In genomic region chr17:14107889-14108288, GRCh38 we compare ENCODE assay signal across 23 cellular contexts.
"Had no signal": no experiment of that assay in that cellular context is flagged by ENCODE, and none has a peak within 500 bp of the region (broad histone marks: within the 10 kb centered on the region; RNA-seq: fewer than 3 reads in every experiment).

No MANE protein-coding gene starts in this region.

- DNase-seq: activated CD4-positive, CD25-positive, alpha-beta regulatory T cell; activated CD8-positive, alpha-beta memory T cell treated with anti-CD3 and anti-CD28 coated beads for 24 hours; activated CD8-positive, alpha-beta memory T cell treated with anti-CD3 and anti-CD28 coated beads, Interleukin-2, amount 50 U/mL, for 4 hours; activated naive CD4-positive, alpha-beta T cell; central memory CD4-positive, alpha-beta T cell; effector memory CD4-positive, alpha-beta T cell; left lung; naive B cell; nucleus accumbens; sigmoid colon; stimulated activated CD4-positive, alpha-beta T cell treated with anti-CD3 and anti-CD28 coated beads, Interleukin-2, amount 100 ng/mL, for 48 hours; stimulated activated CD8-positive, alpha-beta memory T cell treated with anti-CD3 and anti-CD28 coated beads, Interleukin-4, amount 100 ng/mL, for 48 hours; stimulated activated naive CD4-positive, alpha-beta T cell treated with Interleukin-2 at 50 U/mL for 16 hours; substantia nigra; T1000; thyroid gland had no signal

- H3K27me3 ChIP-seq: adrenal gland, foreskin keratinocyte, left lung, sigmoid colon, thyroid gland had no signal

- FAIRE-seq: astrocyte, colon had no signal

- H3K36me3 ChIP-seq: adrenal gland, left lung, sigmoid colon, thyroid gland had no signal

- H3K9me3 ChIP-seq: adrenal gland, left lung, sigmoid colon, thyroid gland had no signal

- H3K9me3 Mint-ChIP-seq: naive B cell; T-helper 1 cell treated with Interleukin-12 subunit alpha and Interleukin-12 subunit beta and Interleukin-4 antibody, amounts not matched to agents 30 μg/mL and 1 μg/mL, for 36 hours had no signal

- H3K27ac Mint-ChIP-seq: naive B cell; T-helper 1 cell treated with Interleukin-12 subunit alpha and Interleukin-12 subunit beta and Interleukin-4 antibody, amounts not matched to agents 30 μg/mL and 1 μg/mL, for 36 hours had no signal

- H3K4me3 Mint-ChIP-seq: naive B cell; T-helper 1 cell treated with Interleukin-12 subunit alpha and Interleukin-12 subunit beta and Interleukin-4 antibody, amounts not matched to agents 30 μg/mL and 1 μg/mL, for 36 hours had no signal

- H3K4me1 ChIP-seq: left lung had no signal

- H3K4me2 ChIP-seq: smooth muscle cell had no signal

- H3K27ac ChIP-seq: foreskin keratinocyte, left lung, sigmoid colon, thyroid gland had no signal

- H3K4me3 ChIP-seq: adrenal gland, left lung, lung, sigmoid colon, smooth muscle cell, thyroid gland had no signal

- ATAC-seq: foreskin keratinocyte, left lung had no signal

- H3K27me3 Mint-ChIP-seq: naive B cell had no signal
